24 cellular contexts compared by ENCODE assay signal in the genomic region with DNA sequence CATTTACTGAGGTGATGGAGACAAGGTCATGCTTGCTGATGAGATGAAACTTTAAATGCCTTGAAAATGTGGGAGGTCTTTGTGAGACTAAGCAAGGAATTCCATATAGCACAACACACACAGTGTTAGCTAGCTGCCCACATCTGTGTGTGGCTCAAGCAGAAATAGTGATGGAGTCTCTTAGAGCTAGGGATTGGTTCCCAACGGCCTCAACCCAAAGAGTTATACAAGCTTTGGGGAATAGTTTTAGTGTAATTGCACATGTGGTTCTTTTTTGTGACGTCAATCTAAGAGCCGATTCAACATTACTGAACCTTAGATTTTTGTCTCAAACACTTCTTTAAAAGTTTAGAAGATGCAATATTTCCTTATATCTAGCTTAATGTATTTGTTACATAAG.
DNase-seq lines count a peak whose midpoint lies in the region; TF ChIP-seq lines count a peak whose summit lies in the region.
"Had no signal": no experiment of that assay in that cellular context is flagged by ENCODE, and none has a peak within 500 bp of the region (broad histone marks: within the 10 kb centered on the region; RNA-seq: fewer than 3 reads in every experiment).

No MANE protein-coding gene starts in this region.

- 44 to 57% methylated on average over 3 of the region's 3 CpGs for WGBS in esophagus, 2 donors
- WGBS in urinary bladder: 76% methylated on average over 3 of the region's 3 CpGs

- H3K4me3 Mint-ChIP-seq in nephron progenitor cell: no peak overlapping the region
- H3K4me3 Mint-ChIP-seq: activated CD8-positive, alpha-beta memory T cell treated with anti-CD3 and anti-CD28 coated beads, Interleukin-2, amount 10 ng/mL, durations not matched to agents 7 days and 5 days; activated T-cell treated with anti-CD3 and anti-CD28 coated beads, Interleukin-2, amount 50 U/mL, for 72 hours; immature natural killer cell had no signal

- H3K4me1 Mint-ChIP-seq in nephron progenitor cell: peaks cover 71% of the 10 kb centered on the region
- H3K4me1 Mint-ChIP-seq: activated CD8-positive, alpha-beta memory T cell treated with anti-CD3 and anti-CD28 coated beads, Interleukin-2, amount 10 ng/mL, durations not matched to agents 7 days and 5 days; immature natural killer cell had no signal

- no peaks in the 10 kb centered on the region for H3K9me3 ChIP-seq in esophagus (ENCODE audit: control insufficient read depth in 2 of 2, insufficient read depth in 1 of 2, low read depth in 1 of 2, low read length in 1 of 2)
- H3K9me3 ChIP-seq: Caco-2, esophagus muscularis mucosa, SJSA1, upper lobe of left lung had no signal

- H3K27ac ChIP-seq in esophagus (ENCODE audit: low read depth in 2 of 2, low read length in 1 of 2): peak overlapping the region; percentile 32 to 64
- H3K27ac ChIP-seq in urinary bladder (ENCODE audit: low read depth): peak overlapping the region; percentile 43
- H3K27ac ChIP-seq: C4-2B, esophagus muscularis mucosa had no signal

- H3K27ac Mint-ChIP-seq in nephron progenitor cell: peak overlapping the region; percentile 88
- H3K27ac Mint-ChIP-seq: activated CD8-positive, alpha-beta memory T cell treated with anti-CD3 and anti-CD28 coated beads, Interleukin-2, amount 10 ng/mL, durations not matched to agents 7 days and 5 days; activated T-cell treated with anti-CD3 and anti-CD28 coated beads, Interleukin-2, amount 50 U/mL, for 72 hours; immature natural killer cell had no signal

- H3K36me3 Mint-ChIP-seq in nephron progenitor cell (ENCODE audit: low read depth): peaks cover 4% of the 10 kb centered on the region
- H3K36me3 Mint-ChIP-seq: activated CD8-positive, alpha-beta memory T cell treated with anti-CD3 and anti-CD28 coated beads, Interleukin-2, amount 10 ng/mL, durations not matched to agents 7 days and 5 days; immature natural killer cell had no signal

- H3K4me1 ChIP-seq in esophagus (ENCODE audit: control insufficient read depth in 2 of 2, insufficient read depth in 2 of 2, low read length in 1 of 2): no peaks in the 10 kb centered on the region
- no peaks in the 10 kb centered on the region for H3K4me1 ChIP-seq in urinary bladder (ENCODE audit: insufficient read depth)
- H3K4me1 ChIP-seq: Caco-2 had no signal

- H3K36me3 ChIP-seq in esophagus (ENCODE audit: control insufficient read depth in 2 of 2, insufficient read depth in 2 of 2, low read length in 1 of 2) (no peaks in the 10 kb centered on the region), urinary bladder (ENCODE audit: insufficient read depth) (no peaks in the 10 kb centered on the region)
- H3K36me3 ChIP-seq: esophagus muscularis mucosa, SJSA1, upper lobe of left lung had no signal

- DNase-seq in amniotic epithelial cell (ENCODE audit: low read depth) (peak; percentile 5), nephron progenitor cell (no peak), D341Med (ENCODE audit: low spot score) (no peak), NCI-H2029 treated with DMSO at 0.1 percent for 48 hours (lab: John Stamatoyannopoulos, UW) (no peak), MV-4-11 (lab: John Stamatoyannopoulos, UW) (no peak)
- DNase-seq: activated CD4-positive, CD25-positive, alpha-beta regulatory T cell; activated CD8-positive, alpha-beta memory T cell treated with anti-CD3 and anti-CD28 coated beads, Interleukin-2, amount 10 ng/mL, durations not matched to agents 7 days and 5 days; activated naive CD4-positive, alpha-beta T cell treated with Interleukin-2 at 50 U/mL for 16 hours; activated T-cell treated with anti-CD3 and anti-CD28 coated beads, Interleukin-2, amount 50 U/mL, for 72 hours; amygdala; Caco-2; effector CD4-positive, alpha-beta T cell; hypothalamus; immature natural killer cell; NCI-H1092; NCI-H187; stimulated activated CD4-positive, alpha-beta T cell treated with anti-CD3 and anti-CD28 coated beads, Interleukin-2, amount 100 ng/mL, for 24 hours; upper lobe of left lung had no signal

- H3K4me3 ChIP-seq in esophagus (ENCODE audit: low read depth in 1 of 2, low read length in 2 of 2) (no peak overlapping the region), urinary bladder (ENCODE audit: low read depth, low read length) (no peak overlapping the region)
- H3K4me3 ChIP-seq: esophagus muscularis mucosa, GM12878, SJSA1, upper lobe of left lung had no signal

- no peaks in the 10 kb centered on the region for H3K9me3 Mint-ChIP-seq in nephron progenitor cell

- no peak for TF ChIP-seq CTCF in nephron progenitor cell (IDR thresholded peaks at IDR 0.05)

- no peaks in the 10 kb centered on the region for H3K27me3 Mint-ChIP-seq in nephron progenitor cell (ENCODE audit: low read depth, poor library complexity)
- H3K27me3 Mint-ChIP-seq: activated CD8-positive, alpha-beta memory T cell treated with anti-CD3 and anti-CD28 coated beads, Interleukin-2, amount 10 ng/mL, durations not matched to agents 7 days and 5 days had no signal

- no peaks in the 10 kb centered on the region for H3K27me3 ChIP-seq in esophagus (ENCODE audit: control insufficient read depth in 1 of 2, insufficient read depth in 2 of 2, low read length in 2 of 2)
- H3K27me3 ChIP-seq: esophagus muscularis mucosa, SJSA1, upper lobe of left lung had no signal
